Comparison of ENCODE assay signal across 8 cellular contexts in the genomic region with DNA sequence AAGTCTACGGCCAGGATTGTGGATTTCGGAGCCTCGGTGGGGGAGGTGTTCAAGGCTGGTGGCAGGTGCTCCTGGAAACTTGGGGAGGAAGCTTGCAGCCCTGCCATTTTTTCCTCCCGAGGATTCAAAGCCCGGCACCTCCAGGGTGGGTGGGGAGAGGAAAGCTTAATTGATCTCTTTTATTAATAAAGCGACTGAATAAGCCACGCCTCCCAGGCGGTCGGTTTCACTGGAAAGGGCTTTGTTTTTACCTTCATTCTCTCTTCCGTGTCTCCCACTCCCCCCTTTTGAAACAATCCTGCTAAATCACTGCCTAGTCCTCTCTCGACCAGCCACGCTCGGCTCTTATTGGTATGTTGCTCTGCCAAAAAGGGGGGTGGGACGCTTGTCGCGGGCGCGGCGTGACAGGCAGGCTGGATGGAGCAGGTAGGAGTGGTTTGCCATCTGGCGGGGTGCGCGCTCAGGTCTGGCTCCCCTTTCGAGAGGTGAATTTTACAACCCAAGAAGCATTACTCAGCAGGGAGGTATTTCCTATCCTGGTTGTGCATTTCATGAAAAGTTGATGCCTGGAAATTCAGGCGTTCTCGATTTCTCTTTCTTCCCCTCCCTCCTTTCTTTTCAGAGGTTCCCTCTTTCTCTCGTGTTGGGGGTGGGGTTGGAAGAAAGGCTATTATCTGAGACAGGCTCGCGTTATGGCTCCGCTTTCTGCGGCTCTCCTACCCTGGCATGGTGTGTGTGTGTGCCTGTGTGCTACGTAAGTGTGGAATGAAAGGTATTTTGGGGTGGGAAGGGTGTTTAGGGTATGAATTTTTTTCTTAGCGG. TPM values are rescaled to one million over a fixed set of nuclear protein-coding genes. Genes with fewer than 3 reads are reported as not detected.
DNase-seq lines count a peak whose midpoint lies in the region; ATAC-seq and TF ChIP-seq lines count a peak whose summit lies in the region.

No MANE protein-coding gene starts in this region.

- ATAC-seq in body of pancreas (peak; percentile 51), HG03378 (IDR thresholded peaks at IDR 0.05; ENCODE audit: unreplicated experiment) (no peak), GM21619 (IDR thresholded peaks at IDR 0.05; ENCODE audit: unreplicated experiment) (no peak)

- H3K36me3 ChIP-seq in body of pancreas (replicated peaks in 1 of 2; ENCODE audit: insufficient read depth in 1 of 2, low read depth in 2 of 2): no peaks in the 10 kb centered on the region
- no peaks in the 10 kb centered on the region for H3K36me3 ChIP-seq in spleen

- intact Hi-C loops in body of pancreas (cut with DNase I): no loop called here
- intact Hi-C loops in spleen (cut with DNase I; ENCODE audit: low total_unique reads): loop anchor here (2.0 to 10.0 kb wide), 2 partner anchors 73 to 161 kb away; no protein-coding TSS in a partner anchor

- H3K4me3 Mint-ChIP-seq in T-helper 1 cell treated with Interleukin-12 subunit alpha and Interleukin-12 subunit beta and Interleukin-4 antibody, amounts not matched to agents 30 μg/mL and 1 μg/mL, for 36 hours: peak overlapping the region; percentile 86

- peak; percentile 56 for DNase-seq in DMS153 (lab: John Stamatoyannopoulos, UW)
- DNase-seq in LoVo (ENCODE audit: low spot score): peak; percentile 77
- peak; percentile 83 to 89 (median 86) for DNase-seq in body of pancreas
- DNase-seq in iris pigment epithelial cell (ENCODE audit: low read depth): peak; percentile 39
- peak; percentile 82 for DNase-seq in spleen

- TF ChIP-seq CTCF in body of pancreas (IDR thresholded peaks at IDR 0.05) (peak in 1 of 7 experiments; percentile 4), spleen (IDR thresholded peaks at IDR 0.05 in 8 of 11, conservative IDR thresholded peaks at IDR 0.05 in 3 of 11) (no peak)

- H3K36me3 Mint-ChIP-seq in T-helper 1 cell treated with Interleukin-12 subunit alpha and Interleukin-12 subunit beta and Interleukin-4 antibody, amounts not matched to agents 30 μg/mL and 1 μg/mL, for 36 hours (ENCODE audit: low read depth): no peaks in the 10 kb centered on the region

- H3K27ac ChIP-seq in body of pancreas: peak overlapping the region; percentile 75 to 97 (median 94)
- peak overlapping the region in 5 of 8 donors; percentile 80 to 92 (median 87) for H3K27ac ChIP-seq in spleen

- H3K27ac Mint-ChIP-seq in T-helper 1 cell treated with Interleukin-12 subunit alpha and Interleukin-12 subunit beta and Interleukin-4 antibody, amounts not matched to agents 30 μg/mL and 1 μg/mL, for 36 hours: no peak overlapping the region

- H3K4me1 Mint-ChIP-seq in T-helper 1 cell treated with Interleukin-12 subunit alpha and Interleukin-12 subunit beta and Interleukin-4 antibody, amounts not matched to agents 30 μg/mL and 1 μg/mL, for 36 hours (ENCODE audit: low read depth): peaks cover 23% of the 10 kb centered on the region

- H3K27me3 ChIP-seq in body of pancreas: no peaks in the 10 kb centered on the region
- H3K27me3 ChIP-seq in spleen (replicated peaks in 1 of 7): peaks cover 0 to 26% (median 0%) of the 10 kb centered on the region in 7 donors

- H3K9me3 ChIP-seq in body of pancreas: no peaks in the 10 kb centered on the region
- H3K9me3 ChIP-seq in spleen: no peaks in the 10 kb centered on the region

- peaks cover 55% of the 10 kb centered on the region for H3K27me3 Mint-ChIP-seq in T-helper 1 cell treated with Interleukin-12 subunit alpha and Interleukin-12 subunit beta and Interleukin-4 antibody, amounts not matched to agents 30 μg/mL and 1 μg/mL, for 36 hours (ENCODE audit: low read depth)

- H3K4me3 ChIP-seq in body of pancreas (peak overlapping the region; percentile 75 to 92), spleen (peak overlapping the region; percentile 74 to 99 (median 95))

- 0 to 4% methylated on average over 32 of the region's 32 CpGs for WGBS in body of pancreas, 2 donors
- 2 to 5% (median 4%) methylated on average over 32 of the region's 32 CpGs for WGBS in spleen, 5 donors

- H3K4me1 ChIP-seq in body of pancreas (peaks cover 37% of the 10 kb centered on the region), spleen (peaks cover 5 to 54% (median 35%) of the 10 kb centered on the region in 6 donors)

- no peaks in the 10 kb centered on the region for H3K9me3 Mint-ChIP-seq in T-helper 1 cell treated with Interleukin-12 subunit alpha and Interleukin-12 subunit beta and Interleukin-4 antibody, amounts not matched to agents 30 μg/mL and 1 μg/mL, for 36 hours

- peak; percentile 29 to 83 (median 80) for TF ChIP-seq POLR2A in body of pancreas (IDR thresholded peaks at IDR 0.05)
- TF ChIP-seq POLR2A in spleen (IDR thresholded peaks at IDR 0.05): no peak

RNA-seq across cellular contexts. Expression of a gene that starts 1.4 kb away (rescaled TPM):
- total RNA-seq in body of pancreas (100 to 1,000 TPM; 105 to 108 TPM), spleen (10 to 100 TPM; 14.3 to 26.9 (median 24.9) TPM)
- polyA plus RNA-seq in spleen: 10 to 100 TPM in 1 of 3 donors, 1 to 10 TPM in 2; 8.7 to 14.1 (median 9.0) TPM

Comparison
In these comparisons a context has a peak if more than half of its experiments do, and no peak if none do; other contexts are left out.
1. POLR2A ChIP-seq: peak in body of pancreas (3 of 3); none in spleen (0 of 3).
2. Peak in every context shown above with its lines, with median percentiles within 50 percentile points of each other: DNase-seq.